In the genomic region with DNA sequence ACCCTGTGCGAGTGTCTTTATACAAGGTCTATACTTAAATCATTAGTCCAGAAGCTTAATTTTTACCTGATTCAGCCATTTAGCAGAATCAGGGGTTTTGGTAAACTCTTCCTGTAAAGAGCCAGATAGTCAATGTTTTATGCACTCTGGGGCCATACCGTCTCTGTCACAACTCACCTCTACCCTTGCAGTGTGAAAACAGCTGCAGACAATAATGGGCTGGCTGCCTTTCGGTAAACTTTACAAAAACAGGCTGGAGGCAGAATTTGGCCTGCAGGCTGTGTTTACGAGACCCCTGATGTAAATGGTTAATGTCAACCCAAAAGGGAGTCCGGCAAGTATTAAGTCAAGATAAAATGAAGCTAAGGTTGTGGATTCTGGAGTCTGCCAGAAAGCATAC, we compare ENCODE assay signal across 2 cellular contexts.
TF ChIP-seq lines count a peak whose summit lies in the region.

No MANE protein-coding gene starts in this region.

TF ChIP-seq in GM23338, 12 proteins besides CTCF, POLR2A, EP300 and RAD21 (continues in another document):
- no peak for TF ChIP-seq EZH2 (IDR thresholded peaks at IDR 0.05; ENCODE audit: low read depth, unreplicated experiment)
- no peak for TF ChIP-seq NANOG (IDR thresholded peaks at IDR 0.05; ENCODE audit: borderline replicate concordance)
- TF ChIP-seq ZNF114 (CRISPR knock-in tag; IDR thresholded peaks at IDR 0.05), result no peak
- no peak for TF ChIP-seq ZNF331 (CRISPR knock-in tag; IDR thresholded peaks at IDR 0.05; ENCODE audit: low read depth)
- TF ChIP-seq JUNB (IDR thresholded peaks at IDR 0.05; ENCODE audit: unreplicated experiment), result no peak
- TF ChIP-seq, protein P1, sequence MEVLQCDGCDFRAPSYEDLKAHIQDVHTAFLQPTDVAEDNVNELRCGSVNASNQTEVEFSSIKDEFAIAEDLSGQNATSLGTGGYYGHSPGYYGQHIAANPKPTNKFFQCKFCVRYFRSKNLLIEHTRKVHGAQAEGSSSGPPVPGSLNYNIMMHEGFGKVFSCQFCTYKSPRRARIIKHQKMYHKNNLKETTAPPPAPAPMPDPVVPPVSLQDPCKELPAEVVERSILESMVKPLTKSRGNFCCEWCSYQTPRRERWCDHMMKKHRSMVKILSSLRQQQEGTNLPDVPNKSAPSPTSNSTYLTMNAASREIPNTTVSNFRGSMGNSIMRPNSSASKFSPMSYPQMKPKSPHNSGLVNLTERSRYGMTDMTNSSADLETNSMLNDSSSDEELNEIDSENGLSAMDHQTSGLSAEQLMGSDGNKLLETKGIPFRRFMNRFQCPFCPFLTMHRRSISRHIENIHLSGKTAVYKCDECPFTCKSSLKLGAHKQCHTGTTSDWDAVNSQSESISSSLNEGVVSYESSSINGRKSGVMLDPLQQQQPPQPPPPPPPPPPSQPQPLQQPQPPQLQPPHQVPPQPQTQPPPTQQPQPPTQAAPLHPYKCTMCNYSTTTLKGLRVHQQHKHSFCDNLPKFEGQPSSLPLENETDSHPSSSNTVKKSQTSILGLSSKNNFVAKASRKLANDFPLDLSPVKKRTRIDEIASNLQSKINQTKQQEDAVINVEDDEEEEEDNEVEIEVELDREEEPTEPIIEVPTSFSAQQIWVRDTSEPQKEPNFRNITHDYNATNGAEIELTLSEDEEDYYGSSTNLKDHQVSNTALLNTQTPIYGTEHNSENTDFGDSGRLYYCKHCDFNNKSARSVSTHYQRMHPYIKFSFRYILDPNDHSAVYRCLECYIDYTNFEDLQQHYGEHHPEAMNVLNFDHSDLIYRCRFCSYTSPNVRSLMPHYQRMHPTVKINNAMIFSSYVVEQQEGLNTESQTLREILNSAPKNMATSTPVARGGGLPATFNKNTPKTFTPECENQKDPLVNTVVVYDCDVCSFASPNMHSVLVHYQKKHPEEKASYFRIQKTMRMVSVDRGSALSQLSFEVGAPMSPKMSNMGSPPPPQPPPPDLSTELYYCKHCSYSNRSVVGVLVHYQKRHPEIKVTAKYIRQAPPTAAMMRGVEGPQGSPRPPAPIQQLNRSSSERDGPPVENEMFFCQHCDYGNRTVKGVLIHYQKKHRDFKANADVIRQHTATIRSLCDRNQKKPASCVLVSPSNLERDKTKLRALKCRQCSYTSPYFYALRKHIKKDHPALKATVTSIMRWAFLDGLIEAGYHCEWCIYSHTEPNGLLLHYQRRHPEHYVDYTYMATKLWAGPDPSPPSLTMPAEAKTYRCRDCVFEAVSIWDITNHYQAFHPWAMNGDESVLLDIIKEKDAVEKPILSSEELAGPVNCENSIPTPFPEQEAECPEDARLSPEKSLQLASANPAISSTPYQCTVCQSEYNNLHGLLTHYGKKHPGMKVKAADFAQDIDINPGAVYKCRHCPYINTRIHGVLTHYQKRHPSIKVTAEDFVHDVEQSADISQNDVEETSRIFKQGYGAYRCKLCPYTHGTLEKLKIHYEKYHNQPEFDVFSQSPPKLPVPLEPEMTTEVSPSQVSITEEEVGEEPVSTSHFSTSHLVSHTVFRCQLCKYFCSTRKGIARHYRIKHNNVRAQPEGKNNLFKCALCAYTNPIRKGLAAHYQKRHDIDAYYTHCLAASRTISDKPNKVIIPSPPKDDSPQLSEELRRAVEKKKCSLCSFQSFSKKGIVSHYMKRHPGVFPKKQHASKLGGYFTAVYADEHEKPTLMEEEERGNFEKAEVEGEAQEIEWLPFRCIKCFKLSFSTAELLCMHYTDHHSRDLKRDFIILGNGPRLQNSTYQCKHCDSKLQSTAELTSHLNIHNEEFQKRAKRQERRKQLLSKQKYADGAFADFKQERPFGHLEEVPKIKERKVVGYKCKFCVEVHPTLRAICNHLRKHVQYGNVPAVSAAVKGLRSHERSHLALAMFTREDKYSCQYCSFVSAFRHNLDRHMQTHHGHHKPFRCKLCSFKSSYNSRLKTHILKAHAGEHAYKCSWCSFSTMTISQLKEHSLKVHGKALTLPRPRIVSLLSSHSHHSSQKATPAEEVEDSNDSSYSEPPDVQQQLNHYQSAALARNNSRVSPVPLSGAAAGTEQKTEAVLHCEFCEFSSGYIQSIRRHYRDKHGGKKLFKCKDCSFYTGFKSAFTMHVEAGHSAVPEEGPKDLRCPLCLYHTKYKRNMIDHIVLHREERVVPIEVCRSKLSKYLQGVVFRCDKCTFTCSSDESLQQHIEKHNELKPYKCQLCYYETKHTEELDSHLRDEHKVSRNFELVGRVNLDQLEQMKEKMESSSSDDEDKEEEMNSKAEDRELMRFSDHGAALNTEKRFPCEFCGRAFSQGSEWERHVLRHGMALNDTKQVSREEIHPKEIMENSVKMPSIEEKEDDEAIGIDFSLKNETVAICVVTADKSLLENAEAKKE (CRISPR knock-in tag; IDR thresholded peaks at IDR 0.05), result no peak
- TF ChIP-seq, protein P2, sequence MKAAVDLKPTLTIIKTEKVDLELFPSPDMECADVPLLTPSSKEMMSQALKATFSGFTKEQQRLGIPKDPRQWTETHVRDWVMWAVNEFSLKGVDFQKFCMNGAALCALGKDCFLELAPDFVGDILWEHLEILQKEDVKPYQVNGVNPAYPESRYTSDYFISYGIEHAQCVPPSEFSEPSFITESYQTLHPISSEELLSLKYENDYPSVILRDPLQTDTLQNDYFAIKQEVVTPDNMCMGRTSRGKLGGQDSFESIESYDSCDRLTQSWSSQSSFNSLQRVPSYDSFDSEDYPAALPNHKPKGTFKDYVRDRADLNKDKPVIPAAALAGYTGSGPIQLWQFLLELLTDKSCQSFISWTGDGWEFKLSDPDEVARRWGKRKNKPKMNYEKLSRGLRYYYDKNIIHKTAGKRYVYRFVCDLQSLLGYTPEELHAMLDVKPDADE (IDR thresholded peaks at IDR 0.05), result no peak
- TF ChIP-seq POLR2AphosphoS5 (IDR thresholded peaks at IDR 0.05; ENCODE audit: low read depth), result no peak
- no peak for TF ChIP-seq EZH2phosphoT487 (IDR thresholded peaks at IDR 0.05; ENCODE audit: unreplicated experiment)
- no peak for TF ChIP-seq CREB1 (CRISPR knock-in tag; IDR thresholded peaks at IDR 0.05; ENCODE audit: low read depth)

TF ChIP-seq in H1, 55 proteins besides CTCF, POLR2A, EP300 and RAD21:
- TF ChIP-seq CHD2 (IDR thresholded peaks at IDR 0.05; ENCODE audit: low read length) (no peak), SIN3A (conservative IDR thresholded peaks at IDR 0.05 in 1 of 2, IDR thresholded peaks at IDR 0.05 in 1 of 2; ENCODE audit: low read depth in 1 of 2, low read length in 2 of 2) (no peak)
